Comparison of ENCODE assay signal across 21 cellular contexts in the genomic region with DNA sequence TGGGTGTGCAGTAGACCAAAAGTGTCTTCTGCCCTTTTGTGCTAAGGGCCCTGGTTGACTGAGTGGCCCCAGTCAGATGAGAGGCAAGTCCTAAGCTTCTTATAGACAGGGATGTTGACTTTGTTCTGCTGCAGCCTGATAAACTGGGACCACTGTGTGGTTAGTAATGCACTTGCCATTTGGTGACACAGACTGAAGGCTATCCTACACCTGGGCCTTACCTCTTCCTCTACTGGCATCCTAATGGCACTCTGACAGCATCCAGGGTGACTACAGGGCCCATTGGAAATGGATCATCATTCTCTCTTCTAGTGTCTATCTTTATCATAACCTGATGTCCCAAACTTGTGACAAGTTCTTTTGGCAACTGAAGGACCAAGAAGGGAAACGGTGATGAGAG. TPM values are rescaled to one million over a fixed set of nuclear protein-coding genes. Genes with fewer than 3 reads are reported as not detected.
DNase-seq lines count a peak whose midpoint lies in the region; ATAC-seq and TF ChIP-seq lines count a peak whose summit lies in the region.
"Had no signal": no experiment of that assay in that cellular context is flagged by ENCODE, and none has a peak within 500 bp of the region (broad histone marks: within the 10 kb centered on the region; RNA-seq: fewer than 3 reads in every experiment).

No MANE protein-coding gene starts in this region.

- H3K36me3 Mint-ChIP-seq in activated naive CD4-positive, alpha-beta T cell treated with anti-CD3 and anti-CD28 coated beads, Interleukin-2, amount 10 ng/mL, durations not matched to agents 7 days and 5 days = peaks cover 68% of the 10 kb centered on the region
- peaks cover 44% of the 10 kb centered on the region for H3K36me3 Mint-ChIP-seq in activated CD8-positive, alpha-beta T cell treated with anti-CD3 and anti-CD28 coated beads for 36 hours (ENCODE audit: low read depth)

- TF ChIP-seq EP300 in esophagus muscularis mucosa (IDR thresholded peaks at IDR 0.05) = no peak

- H3K4me3 Mint-ChIP-seq in activated naive CD4-positive, alpha-beta T cell treated with anti-CD3 and anti-CD28 coated beads, Interleukin-2, amount 10 ng/mL, durations not matched to agents 7 days and 5 days = no peak overlapping the region
- no peak overlapping the region for H3K4me3 Mint-ChIP-seq in activated CD8-positive, alpha-beta T cell treated with anti-CD3 and anti-CD28 coated beads for 36 hours

- peaks cover 79% of the 10 kb centered on the region for H3K4me1 Mint-ChIP-seq in activated naive CD4-positive, alpha-beta T cell treated with anti-CD3 and anti-CD28 coated beads, Interleukin-2, amount 10 ng/mL, durations not matched to agents 7 days and 5 days
- peaks cover 52% of the 10 kb centered on the region for H3K4me1 Mint-ChIP-seq in activated CD8-positive, alpha-beta T cell treated with anti-CD3 and anti-CD28 coated beads for 36 hours (ENCODE audit: low read depth)

- H3K9ac ChIP-seq in subcutaneous abdominal adipose tissue (ENCODE audit: low read length in 5 of 5) = no peak overlapping the region

- no peak for DNase-seq in activated naive CD4-positive, alpha-beta T cell treated with anti-CD3 and anti-CD28 coated beads, Interleukin-2, amount 10 ng/mL, durations not matched to agents 7 days and 5 days
- DNase-seq in activated naive CD4-positive, alpha-beta T cell treated with Interleukin-2 at 50 U/mL for 16 hours = no peak
- no peak for DNase-seq in activated CD8-positive, alpha-beta T cell treated with anti-CD3 and anti-CD28 coated beads for 36 hours
- DNase-seq in esophagus muscularis mucosa (ENCODE audit: extremely low spot score) (peak; percentile 64), HAP-1 (ENCODE audit: low spot score in 2 of 2) (no peak), kidney tubule cell (ENCODE audit: low spot score) (no peak)
- no peak for DNase-seq in effector CD8-positive, alpha-beta T cell (lab: John Stamatoyannopoulos, UW)
- DNase-seq: DND-41; islet precursor cell; mammary epithelial cell; MM.1S; NCI-H1694; SJCRH30; stimulated activated CD4-positive, alpha-beta T cell treated with anti-CD3 and anti-CD28 coated beads, Interleukin-2, amount 100 ng/mL, for 48 hours had no signal

- in situ Hi-C loops in HAP-1 (cut with MboI; ENCODE audit: low sequenced_read_pairs) = no loop called here

- no peak for TF ChIP-seq CTCF in activated CD8-positive, alpha-beta T cell treated with anti-CD3 and anti-CD28 coated beads for 36 hours (IDR thresholded peaks at IDR 0.05)
- no peak for TF ChIP-seq CTCF in esophagus muscularis mucosa (IDR thresholded peaks at IDR 0.05)

- POLR2A ChIA-PET in activated CD8-positive, alpha-beta T cell treated with anti-CD3 and anti-CD28 coated beads for 36 hours (lab: Charles Lee) = interaction anchor here (0.6 to 6.2 kb wide), 2 partner anchors 9 to 140 kb away, joined by 3 to 74 read pairs; partner anchors contain the start of genes CBLN3 and KHNYN

- H3K27ac ChIP-seq in esophagus muscularis mucosa (replicated peaks in 1 of 4) (peak overlapping the region in 1 of 4 donors; percentile 22), subcutaneous abdominal adipose tissue (ENCODE audit: low read depth, low read length) (peak overlapping the region; percentile 42)
- H3K27ac ChIP-seq: hepatocyte, SJCRH30, vagina had no signal

- peaks cover 57 to 71% (median 62%) of the 10 kb centered on the region in 4 donors for H3K4me1 ChIP-seq in esophagus muscularis mucosa
- peaks cover 10 to 73% (median 57%) of the 10 kb centered on the region in 5 donors for H3K4me1 ChIP-seq in subcutaneous abdominal adipose tissue (ENCODE audit: control insufficient read depth in 5 of 5, insufficient read depth in 5 of 5, low read length in 5 of 5)
- peaks cover 14% of the 10 kb centered on the region for H3K4me1 ChIP-seq in HAP-1

- intact Hi-C loops in activated CD8-positive, alpha-beta T cell treated with anti-CD3 and anti-CD28 coated beads for 36 hours (cut with micrococcal nuclease) = loop anchor here (10.0 kb wide), 1 partner anchor 194 kb away; the partner anchor contains the start of gene TINF2
- intact Hi-C loops in esophagus muscularis mucosa (cut with DNase I) = loop anchor here (5.0 to 10.0 kb wide), 2 partner anchors 127 to 294 kb away; partner anchors contain the start of genes EMC9, LTB4R, LTB4R2 and PSME2

- H3K27me3 ChIP-seq in esophagus muscularis mucosa (no peaks in the 10 kb centered on the region), subcutaneous abdominal adipose tissue (ENCODE audit: control insufficient read depth in 5 of 5, insufficient read depth in 4 of 5, low read length in 5 of 5) (no peaks in the 10 kb centered on the region), HAP-1 (ENCODE audit: low read depth) (no peaks in the 10 kb centered on the region)
- H3K27me3 ChIP-seq: hepatocyte, SJCRH30, vagina had no signal

- TF ChIP-seq POLR2A in esophagus muscularis mucosa (IDR thresholded peaks at IDR 0.05; ENCODE audit: low read depth) = no peak

- H3K4me3 ChIP-seq in esophagus muscularis mucosa (no peak overlapping the region), subcutaneous abdominal adipose tissue (ENCODE audit: low read depth in 1 of 5, low read length in 5 of 5) (no peak overlapping the region), HAP-1 (no peak overlapping the region)
- H3K4me3 ChIP-seq: coronary artery, hepatocyte, prostate gland, SJCRH30, skin epidermis, vagina had no signal

- H3K27ac Mint-ChIP-seq in activated naive CD4-positive, alpha-beta T cell treated with anti-CD3 and anti-CD28 coated beads, Interleukin-2, amount 10 ng/mL, durations not matched to agents 7 days and 5 days = peak overlapping the region; percentile 69
- H3K27ac Mint-ChIP-seq in activated CD8-positive, alpha-beta T cell treated with anti-CD3 and anti-CD28 coated beads for 36 hours = peak overlapping the region; percentile 81

- WGBS in esophagus muscularis mucosa = 64% methylated on average over 1 of the region's 1 CpG

- H3K9me3 ChIP-seq in esophagus muscularis mucosa (no peaks in the 10 kb centered on the region), subcutaneous abdominal adipose tissue (ENCODE audit: control insufficient read depth in 5 of 5, low read length in 5 of 5) (no peaks in the 10 kb centered on the region), HAP-1 (no peaks in the 10 kb centered on the region)
- H3K9me3 ChIP-seq: prostate gland, SJCRH30, vagina had no signal

- no peak for ATAC-seq in activated CD8-positive, alpha-beta T cell treated with anti-CD3 and anti-CD28 coated beads for 36 hours
- ATAC-seq: HCT116 had no signal

- CTCF ChIA-PET in activated naive CD4-positive, alpha-beta T cell treated with anti-CD3 and anti-CD28 coated beads, Interleukin-2, amount 10 ng/mL, durations not matched to agents 7 days and 5 days (lab: Charles Lee) = interaction anchor here (3.9 kb wide), 1 partner anchor 106 kb away, joined by 20 read pairs; no protein-coding TSS in a partner anchor
- CTCF ChIA-PET in activated CD8-positive, alpha-beta T cell treated with anti-CD3 and anti-CD28 coated beads for 36 hours (lab: Charles Lee) = interaction anchor here (4.4 to 5.3 kb wide), 3 partner anchors 8 to 106 kb away, joined by 57 to 76 read pairs (median 60); partner anchors contain the start of genes ADCY4, KHNYN and RIPK3

- H3K36me3 ChIP-seq in esophagus muscularis mucosa (peaks cover 26 to 68% (median 54%) of the 10 kb centered on the region in 4 donors), subcutaneous abdominal adipose tissue (ENCODE audit: control insufficient read depth in 5 of 5, insufficient read depth in 5 of 5, low read length in 5 of 5) (peaks cover 8 to 59% (median 51%) of the 10 kb centered on the region in 5 donors), HAP-1 (replicated peaks) (peaks cover 54% of the 10 kb centered on the region)

- no peaks in the 10 kb centered on the region for H3K27me3 Mint-ChIP-seq in activated naive CD4-positive, alpha-beta T cell treated with anti-CD3 and anti-CD28 coated beads, Interleukin-2, amount 10 ng/mL, durations not matched to agents 7 days and 5 days
- H3K27me3 Mint-ChIP-seq in activated CD8-positive, alpha-beta T cell treated with anti-CD3 and anti-CD28 coated beads for 36 hours = no peaks in the 10 kb centered on the region

- H3K9me3 Mint-ChIP-seq in activated naive CD4-positive, alpha-beta T cell treated with anti-CD3 and anti-CD28 coated beads, Interleukin-2, amount 10 ng/mL, durations not matched to agents 7 days and 5 days = no peaks in the 10 kb centered on the region
- H3K9me3 Mint-ChIP-seq in activated CD8-positive, alpha-beta T cell treated with anti-CD3 and anti-CD28 coated beads for 36 hours = no peaks in the 10 kb centered on the region

RNA-seq across cellular contexts. Expression of gene SDR39U1, which starts 3.3 kb away (rescaled TPM):
- total RNA-seq in activated CD8-positive, alpha-beta T cell treated with anti-CD3 and anti-CD28 coated beads for 36 hours = 10 to 100 TPM; 43.6 to 55.5 TPM
- total RNA-seq in esophagus muscularis mucosa = 10 to 100 TPM; 23.9 to 48.6 (median 33.5) TPM

RNA-seq across cellular contexts. Expression of gene KHNYN, which starts 9.5 kb away (rescaled TPM):
- 10 to 100 TPM; 47.5 to 51.7 TPM for total RNA-seq in activated CD8-positive, alpha-beta T cell treated with anti-CD3 and anti-CD28 coated beads for 36 hours
- 10 to 100 TPM; 46.5 to 75.8 (median 58.4) TPM for total RNA-seq in esophagus muscularis mucosa

RNA-seq across cellular contexts. Expression of gene CBLN3, which starts 9.8 kb away (rescaled TPM):
- total RNA-seq in activated CD8-positive, alpha-beta T cell treated with anti-CD3 and anti-CD28 coated beads for 36 hours = 1 to 10 TPM; 2.9 TPM
- 1 to 10 TPM; 1.2 to 2.2 (median 1.9) TPM for total RNA-seq in esophagus muscularis mucosa

RNA-seq across cellular contexts. Expression of gene NYNRIN, which starts 40.5 kb away (rescaled TPM):
- under 1 TPM; 0.05 to 0.27 TPM for total RNA-seq in activated CD8-positive, alpha-beta T cell treated with anti-CD3 and anti-CD28 coated beads for 36 hours
- total RNA-seq in esophagus muscularis mucosa = 10 to 100 TPM in 3 of 4 donors, 1 to 10 TPM in 1; 8.0 to 21.2 (median 13.4) TPM
